ENCODE assay signal across 1 cellular context in the genomic region with DNA sequence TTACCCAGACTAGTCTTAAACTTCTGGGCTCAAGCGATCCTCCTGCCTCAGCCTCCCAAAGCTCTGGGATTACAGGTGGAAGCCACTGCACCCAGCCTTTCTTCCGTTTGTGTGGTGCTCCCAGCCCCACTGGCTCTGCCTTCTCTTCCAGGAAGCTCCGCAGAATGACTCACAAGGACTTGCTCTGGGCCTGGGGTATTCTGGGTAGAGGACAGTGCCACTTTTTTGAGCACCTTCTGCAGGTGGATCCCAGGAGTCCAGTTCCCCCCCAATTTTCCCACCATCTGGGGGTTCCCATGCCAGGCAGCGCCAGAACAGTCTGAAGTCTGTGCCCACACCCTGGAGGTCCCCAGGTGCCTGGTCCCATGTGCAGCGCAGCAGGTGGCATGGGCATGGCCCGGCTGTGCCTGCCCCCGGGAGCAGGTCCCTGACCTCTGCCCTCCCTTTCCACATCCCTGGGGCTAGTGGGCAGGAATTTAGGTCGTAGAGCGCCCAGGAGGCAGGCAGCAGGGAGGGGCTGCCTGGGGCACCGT.
TF ChIP-seq lines count a peak whose summit lies in the region.

No MANE protein-coding gene starts in this region.

TF ChIP-seq in endothelial cell of umbilical vein, 7 proteins besides CTCF, POLR2A, EP300 and RAD21:
- TF ChIP-seq POLR2AphosphoS5 (IDR thresholded peaks at IDR 0.05; ENCODE audit: insufficient read depth, low read depth, low read length): no peak
- no peak for TF ChIP-seq GATA2 (IDR thresholded peaks at IDR 0.05; ENCODE audit: insufficient read depth, insufficient read length, low read depth, low read length)
- no peak for TF ChIP-seq JUN (IDR thresholded peaks at IDR 0.05; ENCODE audit: borderline replicate concordance, insufficient read depth, insufficient read length, low read depth)
- no peak for TF ChIP-seq MYC (IDR thresholded peaks at IDR 0.05; ENCODE audit: low read depth, low read length)
- TF ChIP-seq FOS (IDR thresholded peaks at IDR 0.05; ENCODE audit: borderline replicate concordance, insufficient read depth, low read length): no peak
- TF ChIP-seq MAX (IDR thresholded peaks at IDR 0.05; ENCODE audit: insufficient read depth, insufficient read length): no peak
- TF ChIP-seq EZH2 (IDR thresholded peaks at IDR 0.05; ENCODE audit: borderline replicate concordance, low read depth, low read length, severe bottlenecking): no peak
TF ChIP-seq in endothelial cell of umbilical vein: peak in this region for 0.
